In the genomic region with DNA sequence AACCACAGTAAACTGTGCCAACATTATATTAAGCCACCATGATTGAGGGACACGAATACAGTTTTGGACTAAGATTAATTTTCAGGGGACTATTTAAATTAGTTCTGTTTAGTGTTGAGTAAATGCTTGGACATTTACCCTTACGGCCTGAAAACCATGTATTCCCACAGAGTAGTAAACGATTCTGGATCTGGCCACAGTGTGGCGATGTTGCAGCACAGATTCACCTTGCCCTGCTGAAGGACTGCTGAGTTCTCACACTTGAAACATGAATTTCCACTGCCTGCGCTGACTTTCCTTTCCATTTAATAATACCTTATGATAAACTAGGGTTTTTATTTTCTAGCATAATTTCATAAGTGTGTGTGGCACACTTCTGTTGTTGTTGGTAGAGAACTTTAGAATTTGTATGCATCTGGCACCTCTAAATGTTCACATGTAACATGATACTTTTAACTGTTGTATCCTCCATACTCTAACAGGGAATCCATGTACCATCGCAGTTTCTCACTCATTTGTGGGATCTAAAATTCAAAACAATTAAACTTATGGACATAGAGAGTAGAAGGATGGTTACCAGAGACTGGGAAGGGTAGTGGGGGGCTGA, we compare ENCODE assay signal across 8 cellular contexts.
DNase-seq lines count a peak whose midpoint lies in the region; TF ChIP-seq lines count a peak whose summit lies in the region.

No MANE protein-coding gene starts in this region.

- peak; percentile 63 for DNase-seq in NCI-H510A treated with DMSO at 0.1 percent for 48 hours (lab: John Stamatoyannopoulos, UW)
- DNase-seq in NCI-H510A (lab: John Stamatoyannopoulos, UW), result no peak
- DNase-seq in astrocyte of the spinal cord (ENCODE audit: low read depth, low spot score), result peak; percentile 76
- peak; percentile 53 for DNase-seq in iPS-NIHi11 (ENCODE audit: low spot score)
- DNase-seq in stimulated activated CD4-positive, alpha-beta T cell treated with anti-CD3 and anti-CD28 coated beads, Interleukin-12 subunit alpha, Interleukin-12 subunit beta, amount 100 ng/mL, for 4 hours, result peak; percentile 30

- in situ Hi-C loops in astrocyte of the spinal cord (cut with HindIII; ENCODE audit: low sequenced_read_pairs), result no loop called here

- POLR2A ChIA-PET in HEK293 (lab: Yijun Ruan, JAX), result no interaction called here

- no peaks in the 10 kb centered on the region for H3K9me2 ChIP-seq in Loucy (replicated peaks; ENCODE audit: low read depth, low read length)
- no peaks in the 10 kb centered on the region for H3K9me2 ChIP-seq in SU-DHL-6 (replicated peaks; ENCODE audit: insufficient read depth, low read length)

- H3F3A ChIP-seq in Loucy (ENCODE audit: low read depth) (no peaks in the 10 kb centered on the region), SU-DHL-6 (ENCODE audit: insufficient read depth) (no peaks in the 10 kb centered on the region)

- H3K27ac ChIP-seq in HEK293 (ENCODE audit: extremely low read depth, low read depth, low read length) (no peak overlapping the region), SU-DHL-6 (ENCODE audit: low read depth, low read length) (no peak overlapping the region)

- no peaks in the 10 kb centered on the region for H3K9me3 ChIP-seq in HEK293 (ENCODE audit: control insufficient read depth, insufficient read depth, low read depth, low read length)
- no peaks in the 10 kb centered on the region for H3K9me3 ChIP-seq in Loucy (ENCODE audit: insufficient read depth, low read depth, low read length)
- no peaks in the 10 kb centered on the region for H3K9me3 ChIP-seq in SU-DHL-6 (ENCODE audit: insufficient read depth, low read length)

- peak; percentile 56 for TF ChIP-seq CTCF in HEK293 (tag by site-specific recombination; IDR thresholded peaks at IDR 0.05)
- peak; percentile 93 for TF ChIP-seq CTCF in Loucy (conservative IDR thresholded peaks at IDR 0.05; ENCODE audit: low read length)
- TF ChIP-seq CTCF in SU-DHL-6 (IDR thresholded peaks at IDR 0.05; ENCODE audit: insufficient read depth, low read length, poor library complexity, severe bottlenecking), result peak; percentile 49
- peak; percentile 86 for TF ChIP-seq CTCF in astrocyte of the spinal cord (IDR thresholded peaks at IDR 0.05; ENCODE audit: low read depth, low read length)

- no peaks in the 10 kb centered on the region for H3K4me1 ChIP-seq in HEK293 (ENCODE audit: control insufficient read depth, insufficient read depth, low read length)
- no peaks in the 10 kb centered on the region for H3K4me1 ChIP-seq in Loucy (ENCODE audit: insufficient read depth, low read length, poor library complexity, severe bottlenecking)

- no peaks in the 10 kb centered on the region for H3K27me3 ChIP-seq in Loucy (ENCODE audit: insufficient read depth, low read length, poor library complexity, severe bottlenecking)
- H3K27me3 ChIP-seq in SU-DHL-6 (ENCODE audit: low read length), result no peaks in the 10 kb centered on the region

- H4K20me1 ChIP-seq in Loucy (ENCODE audit: insufficient read depth, low read length, poor library complexity, severe bottlenecking) (no peaks in the 10 kb centered on the region), SU-DHL-6 (ENCODE audit: low read depth, low read length) (no peaks in the 10 kb centered on the region)

- no peak overlapping the region for H3K4me2 ChIP-seq in Loucy (ENCODE audit: low read depth, low read length, poor library complexity, severe bottlenecking)
- H3K4me2 ChIP-seq in SU-DHL-6 (ENCODE audit: low read depth, low read length, poor library complexity, severe bottlenecking), result no peak overlapping the region

- CTCF ChIA-PET in HEK293 (lab: Yijun Ruan, JAX), result no interaction called here

- H3K79me2 ChIP-seq in Loucy (ENCODE audit: insufficient read depth, low read length) (no peaks in the 10 kb centered on the region), SU-DHL-6 (ENCODE audit: insufficient read depth, low read length) (no peaks in the 10 kb centered on the region)

- no peak overlapping the region for H3K4me3 ChIP-seq in HEK293 (ENCODE audit: low read depth, low read length)
- H3K4me3 ChIP-seq in Loucy (ENCODE audit: low read length, poor library complexity, severe bottlenecking), result no peak overlapping the region
- no peak overlapping the region for H3K4me3 ChIP-seq in SU-DHL-6 (ENCODE audit: insufficient read depth, low read length, poor library complexity, severe bottlenecking)
- H3K4me3 ChIP-seq in astrocyte of the spinal cord (ENCODE audit: low read depth, low read length), result no peak overlapping the region

- H3K36me3 ChIP-seq in HEK293 (ENCODE audit: control insufficient read depth in 2 of 2, insufficient read depth in 1 of 2, low read length in 2 of 2) (no peaks in the 10 kb centered on the region), Loucy (ENCODE audit: insufficient read depth, low read length) (no peaks in the 10 kb centered on the region), SU-DHL-6 (ENCODE audit: low read length) (no peaks in the 10 kb centered on the region)

- H3K9ac ChIP-seq in Loucy (ENCODE audit: low read depth, low read length, poor library complexity, severe bottlenecking), result no peak overlapping the region
- H3K9ac ChIP-seq in SU-DHL-6 (ENCODE audit: low read length), result no peak overlapping the region

- peak overlapping the region; percentile 45; the same call in 1 of the 2 replicates for H2AFZ ChIP-seq in Loucy (ENCODE audit: low read length)
- no peak overlapping the region for H2AFZ ChIP-seq in SU-DHL-6 (ENCODE audit: low read depth, low read length, severe bottlenecking)

TF ChIP-seq in HEK293, 187 proteins besides CTCF, POLR2A, EP300 and RAD21:
- TF ChIP-seq ZNF654 (tag by site-specific recombination; IDR thresholded peaks at IDR 0.05; ENCODE audit: low read depth) (peak; percentile 85), ZNF335 (tag by site-specific recombination; conservative IDR thresholded peaks at IDR 0.05) (peak; percentile 54), ZBTB17 (tag by site-specific recombination; IDR thresholded peaks at IDR 0.05) (0 out of 2 replicates have a peak, but pooled peaks have one; percentile 19), YY2 (tag by site-specific recombination; IDR thresholded peaks at IDR 0.05) (no peak)
